ENCODE assay signal across 8 cellular contexts in the genomic region with DNA sequence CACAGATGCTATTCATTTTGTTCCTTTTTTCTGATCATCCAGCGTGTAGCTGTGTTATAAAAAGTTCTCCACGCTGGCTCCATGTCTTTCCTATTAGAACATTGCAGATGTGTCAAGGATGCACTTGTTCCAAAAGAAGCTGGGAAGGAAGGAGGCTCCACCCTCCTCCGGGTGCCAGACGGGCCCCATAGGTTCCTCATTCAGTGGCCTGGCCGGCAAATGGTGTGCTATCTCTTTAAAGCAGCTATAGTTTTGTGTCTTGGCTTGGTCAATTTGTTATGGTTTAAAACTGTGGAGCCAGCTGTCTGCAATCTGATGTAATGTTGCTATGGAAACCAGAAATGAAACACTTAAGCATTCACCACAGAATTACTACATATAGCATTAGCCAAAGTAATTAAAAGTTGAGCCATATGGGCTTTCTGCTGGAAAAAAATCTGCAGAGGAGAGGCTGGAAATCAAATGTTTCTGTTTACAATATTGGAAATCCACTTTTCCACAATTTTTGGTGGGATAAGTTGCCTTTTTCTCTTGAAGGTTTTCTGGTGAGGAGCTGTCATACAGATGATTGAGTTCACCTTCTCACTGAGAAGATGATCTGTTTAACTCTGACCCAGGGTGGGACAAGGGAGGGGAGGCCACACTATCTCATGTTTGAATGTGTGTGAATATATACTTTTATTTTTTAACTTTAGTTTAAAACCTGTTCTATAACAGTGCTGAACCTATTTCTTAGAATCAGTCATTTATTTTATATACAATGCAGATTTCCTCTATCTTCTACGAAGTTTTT.
DNase-seq lines count a peak whose midpoint lies in the region; ATAC-seq and TF ChIP-seq lines count a peak whose summit lies in the region.

No MANE protein-coding gene starts in this region.

- no peaks in the 10 kb centered on the region for H3K36me3 ChIP-seq in mucosa of rectum (ENCODE audit: control insufficient read depth in 2 of 2, insufficient read depth in 2 of 2, low read length in 2 of 2)
- H3K36me3 ChIP-seq in CD8-positive, alpha-beta memory T cell (ENCODE audit: insufficient read depth, low read length) = no peaks in the 10 kb centered on the region

- H3K9ac ChIP-seq in mucosa of rectum (ENCODE audit: low read depth in 1 of 2, low read length in 2 of 2) = peak overlapping the region; percentile 26 to 56

- POLR2A ChIA-PET in CD8-positive, alpha-beta memory T cell (lab: Charles Lee) = no interaction called here

- TF ChIP-seq CTCF in dorsolateral prefrontal cortex (IDR thresholded peaks at IDR 0.05 in 54 of 56, conservative IDR thresholded peaks at IDR 0.05 in 2 of 56; ENCODE audit: low read depth in 1 of 56, partially characterized antibody in 56 of 56) (no peak), progenitor cell of endocrine pancreas (IDR thresholded peaks at IDR 0.05; ENCODE audit: unreplicated experiment) (no peak)

- H3K27me3 ChIP-seq in dorsolateral prefrontal cortex = no peaks in the 10 kb centered on the region
- no peaks in the 10 kb centered on the region for H3K27me3 ChIP-seq in mucosa of rectum (ENCODE audit: control insufficient read depth in 2 of 2, insufficient read depth in 2 of 2, low read length in 2 of 2)
- H3K27me3 ChIP-seq in CD8-positive, alpha-beta memory T cell (ENCODE audit: insufficient read depth, low read length, poor library complexity, severe bottlenecking) = peaks cover 14% of the 10 kb centered on the region

- no peaks in the 10 kb centered on the region for H3K9me3 ChIP-seq in mucosa of rectum (ENCODE audit: control insufficient read depth in 2 of 2, low read length in 2 of 2)
- no peaks in the 10 kb centered on the region for H3K9me3 ChIP-seq in CD8-positive, alpha-beta memory T cell (ENCODE audit: low read length)

- no peaks in the 10 kb centered on the region for H3K4me1 ChIP-seq in mucosa of rectum (ENCODE audit: control insufficient read depth in 2 of 2, insufficient read depth in 2 of 2, low read length in 2 of 2)
- H3K4me1 ChIP-seq in CD8-positive, alpha-beta memory T cell (ENCODE audit: insufficient read depth, low read length) = no peaks in the 10 kb centered on the region

- CTCF ChIA-PET in CD8-positive, alpha-beta memory T cell (lab: Charles Lee) = no interaction called here

- no peaks in the 10 kb centered on the region for H3K9me3 Mint-ChIP-seq in progenitor cell of endocrine pancreas (ENCODE audit: low read depth)
- no peaks in the 10 kb centered on the region for H3K9me3 Mint-ChIP-seq in CD8-positive, alpha-beta memory T cell

- no peaks in the 10 kb centered on the region for H3K27me3 Mint-ChIP-seq in progenitor cell of endocrine pancreas
- peaks cover 23 to 57% of the 10 kb centered on the region in 2 donors for H3K27me3 Mint-ChIP-seq in CD8-positive, alpha-beta memory T cell

- intact Hi-C loops in dorsolateral prefrontal cortex (cut with DNase I) = loop anchor here in 1 of 2 donors (5.0 kb wide), 1 partner anchor 38 kb away; no protein-coding TSS in a partner anchor

- ATAC-seq in GM18858 (IDR thresholded peaks at IDR 0.05; ENCODE audit: unreplicated experiment) (peak; percentile 73), HG02981 (IDR thresholded peaks at IDR 0.05; ENCODE audit: unreplicated experiment) (peak; percentile 83)

- H3K4me3 ChIP-seq in dorsolateral prefrontal cortex (peak overlapping the region; percentile 24 to 79 (median 62)), mucosa of rectum (ENCODE audit: low read length in 2 of 2) (peak overlapping the region; percentile 8 to 76)
- H3K4me3 ChIP-seq in CD8-positive, alpha-beta memory T cell (ENCODE audit: low read length) = no peak overlapping the region

- H3K4me3 Mint-ChIP-seq in progenitor cell of endocrine pancreas (ENCODE audit: low read depth) = no peak overlapping the region
- no peak overlapping the region for H3K4me3 Mint-ChIP-seq in CD8-positive, alpha-beta memory T cell

- peaks cover 5% of the 10 kb centered on the region for H3K36me3 Mint-ChIP-seq in progenitor cell of endocrine pancreas (ENCODE audit: insufficient read depth)
- no peaks in the 10 kb centered on the region for H3K36me3 Mint-ChIP-seq in CD8-positive, alpha-beta memory T cell

- DNase-seq in NOMO-1 (lab: John Stamatoyannopoulos, UW; ENCODE audit: unreplicated experiment in 2 of 2) (peak; percentile 88 to 98), dorsolateral prefrontal cortex (peak in 2 of 10 donors; percentile 54 to 57), progenitor cell of endocrine pancreas (ENCODE audit: low spot score, unreplicated experiment) (no peak)
- no peak for DNase-seq in CD8-positive, alpha-beta memory T cell
- no peak for DNase-seq in activated naive CD4-positive, alpha-beta T cell treated with anti-CD3 and anti-CD28 coated beads, Interleukin-2, amount 50 U/mL, for 16 hours

- H3K27ac Mint-ChIP-seq in progenitor cell of endocrine pancreas = no peak overlapping the region
- H3K27ac Mint-ChIP-seq in CD8-positive, alpha-beta memory T cell = no peak overlapping the region

- peaks cover 20% of the 10 kb centered on the region for H3K4me1 Mint-ChIP-seq in progenitor cell of endocrine pancreas (ENCODE audit: low read depth)
- H3K4me1 Mint-ChIP-seq in CD8-positive, alpha-beta memory T cell = peaks cover 0 to 4% (median 0%) of the 10 kb centered on the region in 3 donors

- peak overlapping the region; percentile 78 to 98 (median 93) for H3K27ac ChIP-seq in dorsolateral prefrontal cortex
- H3K27ac ChIP-seq in mucosa of rectum (ENCODE audit: low read depth in 2 of 2, low read length in 2 of 2) = peak overlapping the region; percentile 69 to 71
- no peak overlapping the region for H3K27ac ChIP-seq in CD8-positive, alpha-beta memory T cell (ENCODE audit: low read depth, low read length)

Comparison
In these comparisons a context has a peak if more than half of its experiments do, and no peak if none do; other contexts are left out.
1. DNase-seq: peak in NOMO-1 (2 of 2); none in progenitor cell of endocrine pancreas (single experiment), CD8-positive, alpha-beta memory T cell (0 of 5) and activated naive CD4-positive, alpha-beta T cell treated with anti-CD3 and anti-CD28 coated beads, Interleukin-2, amount 50 U/mL, for 16 hours (single experiment).